In the genomic region with DNA sequence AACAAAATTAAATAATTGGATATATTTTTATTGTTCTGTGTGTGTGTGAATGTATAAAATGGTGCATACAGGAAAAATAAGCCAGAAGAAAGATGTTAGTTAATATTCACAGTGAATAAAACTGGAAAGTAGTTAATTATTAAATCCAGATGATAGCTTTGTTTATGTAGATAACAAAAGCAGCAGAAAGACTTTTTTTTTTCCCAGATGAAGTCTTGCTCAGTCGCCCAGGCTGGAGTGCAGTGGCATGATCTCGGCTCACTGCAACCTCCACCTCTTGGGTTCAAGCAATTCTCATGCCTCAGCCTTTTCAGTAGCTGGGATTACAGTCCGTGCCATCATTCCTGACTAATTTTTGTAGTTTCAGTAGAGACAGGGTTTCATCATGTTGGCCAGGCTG, we compare ENCODE assay signal across 29 cellular contexts.
"Had no signal": no experiment of that assay in that cellular context is flagged by ENCODE, and none has a peak within 500 bp of the region (broad histone marks: within the 10 kb centered on the region; RNA-seq: fewer than 3 reads in every experiment).

No MANE protein-coding gene starts in this region.

- H3K4me1 ChIP-seq: colonic mucosa, esophagus squamous epithelium, gastroesophageal sphincter had no signal

- H3K27me3 ChIP-seq: colonic mucosa, esophagus squamous epithelium, gastroesophageal sphincter had no signal

- ATAC-seq: activated CD4-positive, CD25-positive, alpha-beta regulatory T cell treated with anti-CD3 and anti-CD28 coated beads, Interleukin-2, amount 50 U/mL, for 24 hours; activated CD8-positive, alpha-beta T cell treated with anti-CD3 and anti-CD28 coated beads for 36 hours; activated T-cell treated with anti-CD3 and anti-CD28 coated beads, Interleukin-2, amount 50 U/mL, for 4 hours; activated T-helper 17 cell treated with anti-CD3 and anti-CD28 coated beads, Interleukin-2, amount 50 U/mL, for 72 hours; gastroesophageal sphincter; T-helper 17 cell; WTC11 had no signal

- H3K27ac ChIP-seq: colonic mucosa, epithelial cell of prostate, esophagus squamous epithelium, gastroesophageal sphincter had no signal

- FAIRE-seq: astrocyte, endometrium, endothelial cell of umbilical vein had no signal

- H3K36me3 ChIP-seq: colonic mucosa, esophagus squamous epithelium, gastroesophageal sphincter had no signal

- DNase-seq: activated CD4-positive, alpha-beta T cell treated with anti-CD3 and anti-CD28 coated beads for 48 hours; activated CD4-positive, alpha-beta T cell treated with anti-CD3 and anti-CD28 coated beads, Interleukin-2, amount 50 U/mL, for 1 hour; activated CD4-positive, alpha-beta T cell treated with anti-CD3 and anti-CD28 coated beads, Interleukin-2, amount 50 U/mL, for 48 hours; activated CD8-positive, alpha-beta memory T cell treated with anti-CD3 and anti-CD28 coated beads for 24 hours; activated CD8-positive, alpha-beta T cell treated with anti-CD3 and anti-CD28 coated beads for 36 hours; activated effector memory CD4-positive, alpha-beta T cell treated with Interleukin-2 at 50 U/mL for 16 hours; activated gamma-delta T cell treated with Interleukin-2 at 50 U/mL for 16 hours; activated naive CD4-positive, alpha-beta T cell treated with anti-CD3 and anti-CD28 coated beads, Interleukin-2, amount 50 U/mL, for 16 hours; activated naive CD4-positive, alpha-beta T cell treated with Interleukin-2 at 50 U/mL for 16 hours; activated T-cell treated with anti-CD3 and anti-CD28 coated beads, Interleukin-2, amount 50 U/mL, for 4 hours; amniotic stem cell; anterior cingulate cortex; central memory CD4-positive, alpha-beta T cell; cerebellar nuclear complex; colonic mucosa; effector CD8-positive, alpha-beta T cell; esophagus squamous epithelium; foreskin melanocyte; T-helper 1 cell; T-helper 17 cell; T1000 had no signal

- H3K9me3 ChIP-seq: colonic mucosa had no signal

- H3K4me3 ChIP-seq: colonic mucosa, esophagus squamous epithelium, gastroesophageal sphincter had no signal
